8 cellular contexts compared by ENCODE assay signal in genomic region chr13:93227906-93228801, GRCh38. TPM values are rescaled to one million over a fixed set of nuclear protein-coding genes. Genes with fewer than 3 reads are reported as not detected.
DNase-seq lines count a peak whose midpoint lies in the region; ATAC-seq and TF ChIP-seq lines count a peak whose summit lies in the region.

No MANE protein-coding gene starts in this region.

- 0 out of 2 replicates have a peak, but pooled peaks have one; percentile 22 for TF ChIP-seq CTCF in LNCAP (IDR thresholded peaks at IDR 0.05)
- TF ChIP-seq CTCF in fibroblast of villous mesenchyme (IDR thresholded peaks at IDR 0.05; ENCODE audit: insufficient read depth, low read depth, low read length) = peak; percentile 58
- peak; percentile 73 for TF ChIP-seq CTCF in neural crest cell (conservative IDR thresholded peaks at IDR 0.05)

- H3K27ac Mint-ChIP-seq in neural crest cell (ENCODE audit: unreplicated experiment) = peak overlapping the region; percentile 94

- ATAC-seq in HG03457 (IDR thresholded peaks at IDR 0.05; ENCODE audit: unreplicated experiment) = no peak
- ATAC-seq in GM18907 (IDR thresholded peaks at IDR 0.05; ENCODE audit: unreplicated experiment) = no peak

- peak overlapping the region; percentile 90 for H3K4me3 ChIP-seq in fibroblast of villous mesenchyme (ENCODE audit: low read depth, low read length)

- H3K27me3 Mint-ChIP-seq in neural crest cell (ENCODE audit: low read depth) = no peaks in the 10 kb centered on the region

- H3K4me3 Mint-ChIP-seq in neural crest cell = peak overlapping the region; percentile 98

- peaks cover 68% of the 10 kb centered on the region for H3K4me1 Mint-ChIP-seq in neural crest cell

- H3K36me3 Mint-ChIP-seq in neural crest cell (ENCODE audit: low read depth) = no peaks in the 10 kb centered on the region

- DNase-seq in COR-L47 (lab: John Stamatoyannopoulos, UW) = peak; percentile 85
- peak; percentile 94 for DNase-seq in SK-N-DZ (ENCODE audit: low spot score)
- peak; percentile 91 for DNase-seq in fibroblast of villous mesenchyme (ENCODE audit: low read depth)
- DNase-seq in neural crest cell (ENCODE audit: low read depth, low spot score) = peak; percentile 67
- no peak for DNase-seq in stimulated activated CD4-positive, alpha-beta T cell treated with anti-CD3 and anti-CD28 coated beads, Interleukin-15, amount 100 ng/mL, for 24 hours

- no peaks in the 10 kb centered on the region for H3K9me3 Mint-ChIP-seq in neural crest cell

RNA-seq across cellular contexts. Expression of gene GPC6, which starts 1.5 kb away (rescaled TPM):
- polyA plus RNA-seq in SK-N-DZ (2014; cell fraction: cytosol; rRNA removed) = 8.9 and 10.3 TPM in 2 replicates
- polyA plus RNA-seq in SK-N-DZ (2014; cell fraction: nucleus; rRNA removed) = 4.7 and 4.9 TPM in 2 replicates
- total RNA-seq in fibroblast of villous mesenchyme = 6.0 and 16.1 TPM in 2 replicates
- 13.4 and 14.1 TPM in 2 replicates for total RNA-seq in neural crest cell

Comparison
In these comparisons a context has a peak if more than half of its experiments do, and no peak if none do; other contexts are left out.
1. CTCF ChIP-seq: peak in every context shown above with its lines; median percentile 73 in neural crest cell; 58 in fibroblast of villous mesenchyme; 22 in LNCAP.